ENCODE assay signal across 12 cellular contexts in genomic region chr20:1335961-1336698, GRCh38. TPM values are rescaled to one million over a fixed set of nuclear protein-coding genes. Genes with fewer than 3 reads are reported as not detected.
DNase-seq lines count a peak whose midpoint lies in the region; ATAC-seq and TF ChIP-seq lines count a peak whose summit lies in the region.
"Had no signal": no experiment of that assay in that cellular context is flagged by ENCODE, and none has a peak within 500 bp of the region (broad histone marks: within the 10 kb centered on the region; RNA-seq: fewer than 3 reads in every experiment).

No MANE protein-coding gene starts in this region.

- no peak overlapping the region for H3K4me3 Mint-ChIP-seq in CD8-positive, alpha-beta memory T cell
- no peak overlapping the region for H3K4me3 Mint-ChIP-seq in endothelial cell (ENCODE audit: unreplicated experiment)

- POLR2A ChIA-PET in CD8-positive, alpha-beta memory T cell (lab: Charles Lee), result no interaction called here

- peaks cover 0 to 36% (median 0%) of the 10 kb centered on the region in 3 donors for H3K36me3 Mint-ChIP-seq in CD8-positive, alpha-beta memory T cell
- H3K36me3 Mint-ChIP-seq in endothelial cell (ENCODE audit: low read depth, unreplicated experiment), result peaks cover 2% of the 10 kb centered on the region

- no peaks in the 10 kb centered on the region for H3K27me3 ChIP-seq in CD8-positive, alpha-beta memory T cell (ENCODE audit: insufficient read depth, low read length, poor library complexity, severe bottlenecking)

- H3K27me3 Mint-ChIP-seq in CD8-positive, alpha-beta memory T cell, result no peaks in the 10 kb centered on the region
- H3K27me3 Mint-ChIP-seq in endothelial cell (ENCODE audit: unreplicated experiment), result peaks cover 5% of the 10 kb centered on the region

- CTCF ChIA-PET in CD8-positive, alpha-beta memory T cell (lab: Charles Lee), result interaction anchor here (1.3 kb wide), 1 partner anchor 101 kb away, joined by 4 read pairs; no protein-coding TSS in a partner anchor

- peaks cover 5% of the 10 kb centered on the region for H3K36me3 ChIP-seq in CD8-positive, alpha-beta memory T cell (ENCODE audit: insufficient read depth, low read length)

- peaks cover 6 to 38% (median 13%) of the 10 kb centered on the region in 3 donors for H3K4me1 Mint-ChIP-seq in CD8-positive, alpha-beta memory T cell
- peaks cover 26% of the 10 kb centered on the region for H3K4me1 Mint-ChIP-seq in endothelial cell (ENCODE audit: unreplicated experiment)

- no peak for TF ChIP-seq EP300 in Ishikawa (IDR thresholded peaks at IDR 0.05; ENCODE audit: borderline replicate concordance)

- no peaks in the 10 kb centered on the region for H3K9me3 ChIP-seq in CD8-positive, alpha-beta memory T cell (ENCODE audit: low read length)

- ATAC-seq in HG02610 (IDR thresholded peaks at IDR 0.05; ENCODE audit: unreplicated experiment), result no peak

- H3K27ac ChIP-seq in CD8-positive, alpha-beta memory T cell (ENCODE audit: low read depth, low read length), result no peak overlapping the region

- H3K4me3 ChIP-seq in CD8-positive, alpha-beta memory T cell (ENCODE audit: low read length), result no peak overlapping the region

- no peak for DNase-seq in CD8-positive, alpha-beta memory T cell
- DNase-seq in endothelial cell (ENCODE audit: low spot score) (no peak), posterior vena cava (ENCODE audit: low spot score) (peak; percentile 38), GOT3 (lab: John Stamatoyannopoulos, UW) (no peak), GM19240 (ENCODE audit: insufficient read length, low spot score) (no peak), middle frontal gyrus (ENCODE audit: extremely low spot score, low spot score) (no peak)
- DNase-seq: cortex of kidney; hippocampal formation; Kasumi-1; stimulated activated CD4-positive, alpha-beta T cell treated with anti-CD3 and anti-CD28 coated beads, Interleukin-4, amount 100 ng/mL, for 1 hour had no signal

- peaks cover 15% of the 10 kb centered on the region for H3K4me1 ChIP-seq in CD8-positive, alpha-beta memory T cell (ENCODE audit: insufficient read depth, low read length)

- H3K27ac Mint-ChIP-seq in CD8-positive, alpha-beta memory T cell, result peak overlapping the region in 6 of 8 donors; percentile 16 to 74 (median 60)
- peak overlapping the region; percentile 82 for H3K27ac Mint-ChIP-seq in endothelial cell (ENCODE audit: unreplicated experiment)

- TF ChIP-seq RAD21 in Ishikawa (IDR thresholded peaks at IDR 0.05; ENCODE audit: low read depth), result no peak

- no peaks in the 10 kb centered on the region for H3K9me3 Mint-ChIP-seq in CD8-positive, alpha-beta memory T cell
- H3K9me3 Mint-ChIP-seq in endothelial cell (ENCODE audit: unreplicated experiment), result no peaks in the 10 kb centered on the region

- TF ChIP-seq CTCF in endothelial cell (IDR thresholded peaks at IDR 0.05; ENCODE audit: unreplicated experiment), result no peak

- intact Hi-C loops in posterior vena cava (cut with DNase I), result no loop called here

TF ChIP-seq in Ishikawa, 13 proteins besides CTCF, POLR2A, EP300 and RAD21:
- no peak for TF ChIP-seq CEBPB (IDR thresholded peaks at IDR 0.05)
- no peak for TF ChIP-seq YY1 (IDR thresholded peaks at IDR 0.05; ENCODE audit: low read depth)
- no peak for TF ChIP-seq TEAD4 (IDR thresholded peaks at IDR 0.05)
- no peak for TF ChIP-seq EGR1 (IDR thresholded peaks at IDR 0.05)
- TF ChIP-seq MAX (IDR thresholded peaks at IDR 0.05), result peak; percentile 10; the same call in 1 of the 2 replicates
- TF ChIP-seq CREB1 (IDR thresholded peaks at IDR 0.05; ENCODE audit: low read depth), result no peak
- no peak for TF ChIP-seq ZBTB7A (IDR thresholded peaks at IDR 0.05; ENCODE audit: low read depth)
- TF ChIP-seq NFIC (IDR thresholded peaks at IDR 0.05), result no peak; the same call in none of the 2 replicates
- TF ChIP-seq FOXM1 (IDR thresholded peaks at IDR 0.05; ENCODE audit: borderline replicate concordance, low read depth), result no peak
- TF ChIP-seq USF1 (IDR thresholded peaks at IDR 0.05), result no peak
- TF ChIP-seq TCF12 (IDR thresholded peaks at IDR 0.05; ENCODE audit: low read depth), result 0 out of 2 replicates have a peak, but pooled peaks have one; percentile 9
- no peak for TF ChIP-seq TAF1 (IDR thresholded peaks at IDR 0.05; ENCODE audit: low read depth)
- TF ChIP-seq REST (IDR thresholded peaks at IDR 0.05; ENCODE audit: low read depth), result no peak
TF ChIP-seq in Ishikawa: peak in this region for 2.

RNA-seq across cellular contexts. Expression of gene SDCBP2, which starts 7.2 kb away (rescaled TPM):
- 1 to 10 TPM; 3.7 to 4.7 TPM for total RNA-seq in CD8-positive, alpha-beta memory T cell
- 2.2 TPM for polyA plus RNA-seq in CD8-positive, alpha-beta memory T cell
- total RNA-seq in endothelial cell (ENCODE audit: unreplicated experiment) (10.1 TPM), posterior vena cava (1 to 10 TPM; 3.1 to 5.4 TPM)

RNA-seq across cellular contexts. Expression of gene FKBP1A, which starts 56.7 kb away (rescaled TPM):
- 100 to 1,000 TPM; 274 TPM for total RNA-seq in CD8-positive, alpha-beta memory T cell
- polyA plus RNA-seq in CD8-positive, alpha-beta memory T cell, result 43.1 TPM
- total RNA-seq in endothelial cell (ENCODE audit: unreplicated experiment) (952 TPM), posterior vena cava (100 to 1,000 TPM; 239 to 274 TPM)
